ENCODE assay signal across 8 cellular contexts in genomic region chr7:26156454-26157365, GRCh38. TPM values are rescaled to one million over a fixed set of nuclear protein-coding genes. Genes with fewer than 3 reads are reported as not detected.
DNase-seq lines count a peak whose midpoint lies in the region; ATAC-seq and TF ChIP-seq lines count a peak whose summit lies in the region.

No MANE protein-coding gene starts in this region.

- peak overlapping the region; percentile 50 for H2BK5ac ChIP-seq in trophoblast cell (ENCODE audit: low read depth, low read length, poor library complexity)

- H3K18ac ChIP-seq in trophoblast cell (ENCODE audit: low read length) = no peak overlapping the region

- no peak overlapping the region for H2AFZ ChIP-seq in trophoblast cell (ENCODE audit: insufficient read depth, low read length, poor library complexity)

- H3K27me3 ChIP-seq in colonic mucosa = no peaks in the 10 kb centered on the region
- peaks cover 5% of the 10 kb centered on the region for H3K27me3 ChIP-seq in trophoblast cell (ENCODE audit: insufficient read depth, low read length)

- H3K4me3 Mint-ChIP-seq in T-helper 1 cell treated with Interleukin-12 subunit alpha and Interleukin-12 subunit beta and Interleukin-4 antibody, amounts not matched to agents 30 μg/mL and 1 μg/mL, for 36 hours = peak overlapping the region; percentile 98

- no peak overlapping the region for H2AK5ac ChIP-seq in trophoblast cell (ENCODE audit: low read length)

- H4K8ac ChIP-seq in trophoblast cell (ENCODE audit: low read depth, low read length) = no peak overlapping the region

- no peaks in the 10 kb centered on the region for H3K27me3 Mint-ChIP-seq in T-helper 1 cell treated with Interleukin-12 subunit alpha and Interleukin-12 subunit beta and Interleukin-4 antibody, amounts not matched to agents 30 μg/mL and 1 μg/mL, for 36 hours (ENCODE audit: low read depth)

- peak overlapping the region; percentile 47 for H3K4ac ChIP-seq in trophoblast cell (ENCODE audit: low read depth, low read length)

- peak overlapping the region; percentile 56 for H4K91ac ChIP-seq in trophoblast cell (ENCODE audit: low read depth, low read length)

- TF ChIP-seq CTCF in colonic mucosa (IDR thresholded peaks at IDR 0.05) = no peak

- peaks cover 4% of the 10 kb centered on the region for H3K79me2 ChIP-seq in trophoblast cell (ENCODE audit: control insufficient read depth, insufficient read depth, low read length, poor library complexity)

- peak overlapping the region; percentile 23 for H3K14ac ChIP-seq in trophoblast cell (ENCODE audit: low read length)

- no CpG with 5 or more reads among the region's 20 CpGs for WGBS in trophoblast cell (ENCODE audit: extremely low coverage, insufficient coverage, insufficient read length)

- no peak overlapping the region for H3K4me2 ChIP-seq in trophoblast cell (ENCODE audit: low read length)

- peak; percentile 39 for ATAC-seq in HG02852 (IDR thresholded peaks at IDR 0.05; ENCODE audit: unreplicated experiment)

- H3K27ac ChIP-seq in colonic mucosa (peak overlapping the region; percentile 67), trophoblast cell (ENCODE audit: low read depth, low read length) (peak overlapping the region; percentile 69)

- H3K9me3 ChIP-seq in colonic mucosa (no peaks in the 10 kb centered on the region), trophoblast cell (ENCODE audit: insufficient read depth, low read depth, low read length) (peaks cover 5% of the 10 kb centered on the region)

- peak overlapping the region; percentile 97 for H3K27ac Mint-ChIP-seq in T-helper 1 cell treated with Interleukin-12 subunit alpha and Interleukin-12 subunit beta and Interleukin-4 antibody, amounts not matched to agents 30 μg/mL and 1 μg/mL, for 36 hours

- no peak overlapping the region for H3K4me3 ChIP-seq in colonic mucosa
- no peak overlapping the region for H3K4me3 ChIP-seq in trophoblast cell (ENCODE audit: low read depth, low read length)

- H2BK120ac ChIP-seq in trophoblast cell (ENCODE audit: insufficient read depth, low read length, poor library complexity) = peak overlapping the region; percentile 22

- no peaks in the 10 kb centered on the region for H3K9me3 Mint-ChIP-seq in T-helper 1 cell treated with Interleukin-12 subunit alpha and Interleukin-12 subunit beta and Interleukin-4 antibody, amounts not matched to agents 30 μg/mL and 1 μg/mL, for 36 hours

- H3K4me1 ChIP-seq in colonic mucosa (peaks cover 3% of the 10 kb centered on the region), trophoblast cell (ENCODE audit: control insufficient read depth in 1 of 2, insufficient read depth in 2 of 2, low read length in 2 of 2) (peaks cover 19 to 45% of the 10 kb centered on the region in 2 experiments)

- H3K9ac ChIP-seq in colonic mucosa (ENCODE audit: low read depth in 2 of 2, low read length in 2 of 2) (peak overlapping the region in 1 of 2 donors; percentile 14), trophoblast cell (ENCODE audit: low read length) (no peak overlapping the region)

- peak; percentile 94 for DNase-seq in EL
- no peak for DNase-seq in colonic mucosa
- peak; percentile 83 to 91 for DNase-seq in trophoblast cell
- DNase-seq in COLO668 (lab: John Stamatoyannopoulos, UW; ENCODE audit: unreplicated experiment) = no peak
- DNase-seq in 8988T = no peak
- no peak for DNase-seq in germinal center (ENCODE audit: low spot score)

- no peak overlapping the region for H3K23ac ChIP-seq in trophoblast cell (ENCODE audit: low read length)

- intact Hi-C loops in colonic mucosa (cut with DNase I) = no loop called here

- peaks cover 20% of the 10 kb centered on the region for H3K79me1 ChIP-seq in trophoblast cell (ENCODE audit: low read length)

- H4K12ac ChIP-seq in trophoblast cell (ENCODE audit: low read depth, low read length) = no peak overlapping the region

- H2BK12ac ChIP-seq in trophoblast cell (ENCODE audit: low read length) = peak overlapping the region; percentile 53

- peaks cover 68% of the 10 kb centered on the region for H3K4me1 Mint-ChIP-seq in T-helper 1 cell treated with Interleukin-12 subunit alpha and Interleukin-12 subunit beta and Interleukin-4 antibody, amounts not matched to agents 30 μg/mL and 1 μg/mL, for 36 hours (ENCODE audit: low read depth)

- peaks cover 38% of the 10 kb centered on the region for H3K36me3 Mint-ChIP-seq in T-helper 1 cell treated with Interleukin-12 subunit alpha and Interleukin-12 subunit beta and Interleukin-4 antibody, amounts not matched to agents 30 μg/mL and 1 μg/mL, for 36 hours (ENCODE audit: low read depth)

- H3K36me3 ChIP-seq in colonic mucosa (no peaks in the 10 kb centered on the region), trophoblast cell (ENCODE audit: control insufficient read depth in 1 of 2, insufficient read depth in 2 of 2, low read length in 2 of 2) (no peaks in the 10 kb centered on the region)

RNA-seq across cellular contexts. Expression of gene NFE2L3, which starts 4.7 kb away (rescaled TPM):
- total RNA-seq in colonic mucosa = 10 to 100 TPM; 12.0 to 13.0 TPM
- polyA plus RNA-seq in trophoblast cell (2013) = 142 and 159 TPM in 2 replicates

RNA-seq across cellular contexts. Expression of gene HNRNPA2B1, which starts 43.8 kb away (rescaled TPM):
- total RNA-seq in colonic mucosa = 100 to 1,000 TPM; 447 to 769 TPM
- polyA plus RNA-seq in trophoblast cell (2013) = 576 and 608 TPM in 2 replicates

RNA-seq across cellular contexts. Expression of gene CBX3, which starts 44.8 kb away (rescaled TPM):
- 100 to 1,000 TPM; 102 to 135 TPM for total RNA-seq in colonic mucosa
- polyA plus RNA-seq in trophoblast cell (2013) = 270 TPM in 2 replicates

Comparison
In these comparisons a context has a peak if more than half of its experiments do, and no peak if none do; other contexts are left out.
1. DNase-seq: peak in EL (single experiment) and trophoblast cell (2 of 2); none in colonic mucosa (single experiment), COLO668 (single experiment), 8988T (single experiment) and germinal center (single experiment).